ENCODE assay signal across 31 cellular contexts in genomic region chr5:6394429-6395101, GRCh38. TPM values are rescaled to one million over a fixed set of nuclear protein-coding genes. Genes with fewer than 3 reads are reported as not detected.
"Had no signal": no experiment of that assay in that cellular context is flagged by ENCODE, and none has a peak within 500 bp of the region (broad histone marks: within the 10 kb centered on the region; RNA-seq: fewer than 3 reads in every experiment).

No MANE protein-coding gene starts in this region.

- H3K27ac Mint-ChIP-seq: activated B cell treated with CpG ODN at 0.5 μM for 24 hours; activated CD8-positive, alpha-beta T cell treated with anti-CD3 and anti-CD28 coated beads for 36 hours; activated naive CD4-positive, alpha-beta T cell treated with anti-CD3 and anti-CD28 coated beads, Interleukin-2, amount 10 ng/mL, durations not matched to agents 7 days and 5 days; activated naive CD4-positive, alpha-beta T cell treated with anti-CD3 and anti-CD28 coated beads, Interleukin-2, amount 50 U/mL, for 72 hours; activated naive CD8-positive, alpha-beta T cell treated with anti-CD3 and anti-CD28 coated beads, Interleukin-2, amount 10 ng/mL, durations not matched to agents 7 days and 5 days; activated T-helper 17 cell treated with anti-CD3 and anti-CD28 coated beads, Interleukin-2, amount 50 U/mL, for 72 hours; brain; T-helper 1 cell treated with Interleukin-12 subunit alpha and Interleukin-12 subunit beta and Interleukin-4 antibody, amounts not matched to agents 30 μg/mL and 1 μg/mL, for 36 hours; T-helper 2 cell treated with Interferon-gamma antibody and Interleukin-4, amounts not matched to agents 5 μg/mL and 100 μg/mL, for 36 hours had no signal

- ATAC-seq: activated CD4-positive, CD25-positive, alpha-beta regulatory T cell treated with anti-CD3 and anti-CD28 coated beads, Interleukin-2, amount 50 U/mL, for 24 hours; activated CD8-positive, alpha-beta T cell treated with anti-CD3 and anti-CD28 coated beads for 36 hours; activated naive CD4-positive, alpha-beta T cell treated with anti-CD3 and anti-CD28 coated beads, Interleukin-2, amount 50 U/mL, for 72 hours; activated T-cell treated with anti-CD3 and anti-CD28 coated beads, Interleukin-2, amount 50 U/mL, for 4 hours; activated T-helper 17 cell treated with anti-CD3 and anti-CD28 coated beads, Interleukin-2, amount 50 U/mL, for 72 hours had no signal

- H3K4me1 Mint-ChIP-seq: activated naive CD8-positive, alpha-beta T cell treated with anti-CD3 and anti-CD28 coated beads, Interleukin-2, amount 10 ng/mL, durations not matched to agents 7 days and 5 days; activated T-helper 17 cell treated with anti-CD3 and anti-CD28 coated beads, Interleukin-2, amount 50 U/mL, for 72 hours; brain; central memory CD8-positive, alpha-beta T cell had no signal

- H3K27ac ChIP-seq: ascending aorta, breast epithelium, epithelial cell of prostate, WERI-Rb-1 had no signal

- H3K9me3 Mint-ChIP-seq: activated CD8-positive, alpha-beta T cell treated with anti-CD3 and anti-CD28 coated beads for 36 hours; activated naive CD4-positive, alpha-beta T cell treated with anti-CD3 and anti-CD28 coated beads, Interleukin-2, amount 10 ng/mL, durations not matched to agents 7 days and 5 days; activated T-cell treated with anti-CD3 and anti-CD28 coated beads, Interleukin-2, amount 50 U/mL, for 4 hours; activated T-helper 17 cell treated with anti-CD3 and anti-CD28 coated beads, Interleukin-2, amount 50 U/mL, for 72 hours; central memory CD8-positive, alpha-beta T cell; effector memory CD8-positive, alpha-beta T cell; T-helper 2 cell treated with Interferon-gamma antibody and Interleukin-4, amounts not matched to agents 5 μg/mL and 100 μg/mL, for 36 hours had no signal

- FAIRE-seq: endometrium, endothelial cell of umbilical vein, frontal cortex had no signal

- H3K9me3 ChIP-seq: ascending aorta had no signal

- H3K27me3 ChIP-seq: ascending aorta had no signal

- DNase-seq: activated B cell treated with CpG ODN at 0.5 μM for 24 hours; activated CD4-positive, alpha-beta T cell treated with anti-CD3 and anti-CD28 coated beads for 48 hours; activated CD4-positive, alpha-beta T cell treated with anti-CD3 and anti-CD28 coated beads, Interleukin-2, amount 50 U/mL, for 1 hour; activated CD4-positive, alpha-beta T cell treated with anti-CD3 and anti-CD28 coated beads, Interleukin-2, amount 50 U/mL, for 48 hours; activated CD8-positive, alpha-beta memory T cell treated with anti-CD3 and anti-CD28 coated beads for 24 hours; activated CD8-positive, alpha-beta T cell treated with anti-CD3 and anti-CD28 coated beads for 36 hours; activated gamma-delta T cell; activated naive CD4-positive, alpha-beta T cell; activated naive CD4-positive, alpha-beta T cell treated with anti-CD3 and anti-CD28 coated beads, Interleukin-2, amount 10 ng/mL, durations not matched to agents 7 days and 5 days; activated naive CD8-positive, alpha-beta T cell treated with anti-CD3 and anti-CD28 coated beads, Interleukin-2, amount 10 ng/mL, durations not matched to agents 7 days and 5 days; activated T-cell treated with anti-CD3 and anti-CD28 coated beads, Interleukin-2, amount 50 U/mL, for 4 hours; cortex of kidney; dermis blood vessel endothelial cell; effector CD4-positive, alpha-beta T cell; effector memory CD8-positive, alpha-beta T cell; foreskin fibroblast; T1000; WERI-Rb-1 had no signal

- H3K4me3 Mint-ChIP-seq: activated B cell treated with CpG ODN at 0.5 μM for 24 hours; activated CD8-positive, alpha-beta T cell treated with anti-CD3 and anti-CD28 coated beads for 36 hours; activated naive CD4-positive, alpha-beta T cell treated with anti-CD3 and anti-CD28 coated beads, Interleukin-2, amount 10 ng/mL, durations not matched to agents 7 days and 5 days; activated naive CD8-positive, alpha-beta T cell treated with anti-CD3 and anti-CD28 coated beads, Interleukin-2, amount 10 ng/mL, durations not matched to agents 7 days and 5 days; activated T-cell treated with anti-CD3 and anti-CD28 coated beads, Interleukin-2, amount 50 U/mL, for 4 hours; activated T-helper 17 cell treated with anti-CD3 and anti-CD28 coated beads, Interleukin-2, amount 50 U/mL, for 72 hours; brain; central memory CD8-positive, alpha-beta T cell; T-helper 1 cell treated with Interleukin-12 subunit alpha and Interleukin-12 subunit beta and Interleukin-4 antibody, amounts not matched to agents 30 μg/mL and 1 μg/mL, for 36 hours; T-helper 2 cell treated with Interferon-gamma antibody and Interleukin-4, amounts not matched to agents 5 μg/mL and 100 μg/mL, for 36 hours had no signal

- H3K36me3 ChIP-seq: ascending aorta, breast epithelium, WERI-Rb-1 had no signal

- H3K4me3 ChIP-seq: ascending aorta, breast epithelium had no signal

- H3K4me1 ChIP-seq: ascending aorta, breast epithelium had no signal

RNA-seq across cellular contexts. Expression of gene UBE2QL1, which starts 54.1 kb away (rescaled TPM):
- total RNA-seq: activated CD8-positive, alpha-beta T cell treated with anti-CD3 and anti-CD28 coated beads for 36 hours; activated naive CD4-positive, alpha-beta T cell treated with anti-CD3 and anti-CD28 coated beads, Interleukin-2, amount 50 U/mL, for 72 hours; activated naive CD8-positive, alpha-beta T cell treated with anti-CD3 and anti-CD28 coated beads, Interleukin-2, amount 10 ng/mL, durations not matched to agents 7 days and 5 days; activated T-cell treated with anti-CD3 and anti-CD28 coated beads, Interleukin-2, amount 50 U/mL, for 4 hours; activated T-helper 17 cell treated with anti-CD3 and anti-CD28 coated beads, Interleukin-2, amount 50 U/mL, for 72 hours had no signal
